In the genomic region with DNA sequence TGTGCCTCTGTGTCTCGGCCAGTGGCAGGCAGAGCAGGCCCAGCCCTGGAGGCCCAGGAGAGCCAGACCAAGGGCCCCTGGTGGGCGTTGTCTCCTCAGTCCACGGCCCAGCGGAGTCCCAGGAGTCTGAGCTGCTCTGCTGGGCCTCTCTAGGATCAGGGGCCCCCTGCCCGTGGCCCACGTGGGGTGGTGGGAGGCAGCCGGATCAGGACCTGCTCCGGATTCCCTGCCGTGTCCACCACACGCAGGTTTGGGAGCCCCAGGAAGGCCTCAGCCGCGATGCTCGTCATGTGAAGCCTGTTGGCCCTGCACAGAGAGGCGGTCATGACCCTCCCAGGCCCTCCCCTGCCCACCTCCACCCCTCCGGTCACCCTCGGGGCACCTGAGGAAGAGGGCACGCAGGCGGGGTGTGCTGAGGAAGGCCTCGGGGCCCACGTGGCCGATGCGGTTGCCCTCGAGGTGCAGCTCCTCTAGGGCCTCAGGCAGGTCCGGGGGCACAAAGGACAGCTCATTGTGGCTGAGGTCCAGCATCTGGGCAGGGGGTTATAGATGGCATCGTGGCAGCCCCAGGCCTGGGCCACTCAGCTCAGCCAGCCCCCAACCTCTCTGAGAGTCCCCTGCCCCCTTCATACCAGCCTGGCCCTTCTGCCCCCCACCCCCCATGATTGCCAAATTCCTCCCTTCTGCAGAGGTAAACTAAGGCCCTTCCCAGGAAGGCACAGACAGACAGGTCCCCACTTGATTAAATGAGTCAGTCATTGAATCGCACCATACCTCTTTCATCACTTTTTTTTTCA, we compare ENCODE assay signal across 35 cellular contexts. TPM values are rescaled to one million over a fixed set of nuclear protein-coding genes. Genes with fewer than 3 reads are reported as not detected.
"Had no signal": no experiment of that assay in that cellular context is flagged by ENCODE, and none has a peak within 500 bp of the region (broad histone marks: within the 10 kb centered on the region; RNA-seq: fewer than 3 reads in every experiment).

No MANE protein-coding gene starts in this region.

- H3K4me2 ChIP-seq: smooth muscle cell had no signal

- H3K9me3 Mint-ChIP-seq: activated CD4-positive, alpha-beta memory T cell treated with anti-CD3 and anti-CD28 coated beads, Interleukin-2, amount 10 ng/mL, durations not matched to agents 7 days and 5 days; activated naive CD4-positive, alpha-beta T cell treated with anti-CD3 and anti-CD28 coated beads, Interleukin-2, amount 50 U/mL, for 24 hours; activated T-cell treated with anti-CD3 and anti-CD28 coated beads, Interleukin-2, amount 50 U/mL, for 24 hours; activated T-helper 17 cell treated with anti-CD3 and anti-CD28 coated beads, Interleukin-2, amount 50 U/mL, for 72 hours; endodermal cell; mesothelial cell of epicardium; naive B cell; nephron progenitor cell; stimulated activated memory B cell treated with anti-CD40 and anti-IgM and Interleukin-4, amounts not matched to agents 10 μg/mL and 1 μg/mL and 100 μg/mL, for 72 hours; T-helper 1 cell treated with Interleukin-12 subunit alpha and Interleukin-12 subunit beta and Interleukin-4 antibody, amounts not matched to agents 30 μg/mL and 1 μg/mL, for 36 hours had no signal

- H3K27ac Mint-ChIP-seq: activated CD4-positive, alpha-beta memory T cell treated with anti-CD3 and anti-CD28 coated beads, Interleukin-2, amount 10 ng/mL, durations not matched to agents 7 days and 5 days; activated naive CD4-positive, alpha-beta T cell treated with anti-CD3 and anti-CD28 coated beads, Interleukin-2, amount 50 U/mL, for 24 hours; activated T-cell treated with anti-CD3 and anti-CD28 coated beads, Interleukin-2, amount 50 U/mL, for 24 hours; activated T-helper 17 cell treated with anti-CD3 and anti-CD28 coated beads, Interleukin-2, amount 50 U/mL, for 72 hours; endodermal cell; mesothelial cell of epicardium; naive B cell; nephron progenitor cell; stimulated activated memory B cell treated with anti-CD40 and anti-IgM and Interleukin-4, amounts not matched to agents 10 μg/mL and 1 μg/mL and 100 μg/mL, for 72 hours; T-helper 1 cell treated with Interleukin-12 subunit alpha and Interleukin-12 subunit beta and Interleukin-4 antibody, amounts not matched to agents 30 μg/mL and 1 μg/mL, for 36 hours had no signal

- H3K4me1 ChIP-seq: adrenal gland, body of pancreas, pancreas, prostate gland, suprapubic skin, tibial artery, upper lobe of right lung had no signal

- H3K27me3 Mint-ChIP-seq: activated naive CD4-positive, alpha-beta T cell treated with anti-CD3 and anti-CD28 coated beads, Interleukin-2, amount 50 U/mL, for 24 hours had no signal

- H3K4me3 Mint-ChIP-seq: activated CD4-positive, alpha-beta memory T cell treated with anti-CD3 and anti-CD28 coated beads, Interleukin-2, amount 10 ng/mL, durations not matched to agents 7 days and 5 days; activated naive CD4-positive, alpha-beta T cell treated with anti-CD3 and anti-CD28 coated beads, Interleukin-2, amount 50 U/mL, for 24 hours; activated T-cell treated with anti-CD3 and anti-CD28 coated beads, Interleukin-2, amount 50 U/mL, for 24 hours; activated T-helper 17 cell treated with anti-CD3 and anti-CD28 coated beads, Interleukin-2, amount 50 U/mL, for 72 hours; endodermal cell; mesothelial cell of epicardium; naive B cell; nephron progenitor cell; stimulated activated memory B cell treated with anti-CD40 and anti-IgM and Interleukin-4, amounts not matched to agents 10 μg/mL and 1 μg/mL and 100 μg/mL, for 72 hours; T-helper 1 cell treated with Interleukin-12 subunit alpha and Interleukin-12 subunit beta and Interleukin-4 antibody, amounts not matched to agents 30 μg/mL and 1 μg/mL, for 36 hours had no signal

- H3K27me3 ChIP-seq: adrenal gland, body of pancreas, pancreas, suprapubic skin, upper lobe of right lung had no signal

- H3K4me1 Mint-ChIP-seq: endodermal cell, mesothelial cell of epicardium had no signal

- DNase-seq: activated CD4-positive, alpha-beta memory T cell treated with anti-CD3 and anti-CD28 coated beads, Interleukin-2, amount 10 ng/mL, durations not matched to agents 7 days and 5 days; activated CD4-positive, alpha-beta T cell treated with anti-CD3 and anti-CD28 coated beads for 48 hours; activated CD8-positive, alpha-beta memory T cell treated with anti-CD3 and anti-CD28 coated beads, Interleukin-2, amount 50 U/mL, for 48 hours; activated gamma-delta T cell treated with Interleukin-2 at 50 U/mL for 16 hours; activated T-cell treated with anti-CD3 and anti-CD28 coated beads, Interleukin-2, amount 50 U/mL, for 24 hours; adrenal gland; aorta; body of pancreas; endodermal cell; islet precursor cell; left cardiac atrium; naive B cell; nephron progenitor cell; retina; stimulated activated CD4-positive, alpha-beta T cell treated with anti-CD3 and anti-CD28 coated beads, Interleukin-1b, Interleukin-23, amount 100 ng/mL, for 48 hours; stimulated activated CD4-positive, alpha-beta T cell treated with anti-CD3 and anti-CD28 coated beads, Interleukin-4, amount 100 ng/mL, for 4 hours; stimulated activated CD8-positive, alpha-beta memory T cell treated with anti-CD3 and anti-CD28 coated beads, Interleukin-4, amount 100 ng/mL, for 48 hours; SW 1271; T1000; tibial artery; upper lobe of right lung; WERI-Rb-1 had no signal

- ATAC-seq: activated CD4-positive, CD25-positive, alpha-beta regulatory T cell treated with anti-CD3 and anti-CD28 coated beads, Interleukin-2, amount 50 U/mL, for 24 hours; activated T-helper 17 cell treated with anti-CD3 and anti-CD28 coated beads, Interleukin-2, amount 50 U/mL, for 72 hours; body of pancreas; left cardiac atrium; stimulated activated memory B cell treated with anti-CD40 and anti-IgM and Interleukin-4, amounts not matched to agents 10 μg/mL and 1 μg/mL and 100 μg/mL, for 72 hours; upper lobe of right lung had no signal

- H3K9me3 ChIP-seq: adrenal gland, body of pancreas, pancreas, prostate gland, suprapubic skin, tibial artery, upper lobe of right lung had no signal

- H3K4me3 ChIP-seq: adrenal gland, body of pancreas, pancreas, prostate gland, smooth muscle cell, suprapubic skin, tibial artery, upper lobe of right lung had no signal

- H3K27ac ChIP-seq: adrenal gland, body of pancreas, pancreas, prostate gland, suprapubic skin, tibial artery, upper lobe of right lung, WERI-Rb-1 had no signal

- FAIRE-seq: frontal cortex, pancreas had no signal

RNA-seq across cellular contexts. Expression of gene PODNL1, which starts 6.4 kb away (rescaled TPM):
- total RNA-seq: liver had no signal

RNA-seq across cellular contexts. Expression of gene NANOS3, which starts 54.8 kb away (rescaled TPM):
- total RNA-seq: body of pancreas, epithelial cell of proximal tubule, liver, smooth muscle cell, suprapubic skin, upper lobe of right lung had no signal
- polyA plus RNA-seq: liver had no signal
